ENCODE assay signal across 20 cellular contexts in the genomic region with DNA sequence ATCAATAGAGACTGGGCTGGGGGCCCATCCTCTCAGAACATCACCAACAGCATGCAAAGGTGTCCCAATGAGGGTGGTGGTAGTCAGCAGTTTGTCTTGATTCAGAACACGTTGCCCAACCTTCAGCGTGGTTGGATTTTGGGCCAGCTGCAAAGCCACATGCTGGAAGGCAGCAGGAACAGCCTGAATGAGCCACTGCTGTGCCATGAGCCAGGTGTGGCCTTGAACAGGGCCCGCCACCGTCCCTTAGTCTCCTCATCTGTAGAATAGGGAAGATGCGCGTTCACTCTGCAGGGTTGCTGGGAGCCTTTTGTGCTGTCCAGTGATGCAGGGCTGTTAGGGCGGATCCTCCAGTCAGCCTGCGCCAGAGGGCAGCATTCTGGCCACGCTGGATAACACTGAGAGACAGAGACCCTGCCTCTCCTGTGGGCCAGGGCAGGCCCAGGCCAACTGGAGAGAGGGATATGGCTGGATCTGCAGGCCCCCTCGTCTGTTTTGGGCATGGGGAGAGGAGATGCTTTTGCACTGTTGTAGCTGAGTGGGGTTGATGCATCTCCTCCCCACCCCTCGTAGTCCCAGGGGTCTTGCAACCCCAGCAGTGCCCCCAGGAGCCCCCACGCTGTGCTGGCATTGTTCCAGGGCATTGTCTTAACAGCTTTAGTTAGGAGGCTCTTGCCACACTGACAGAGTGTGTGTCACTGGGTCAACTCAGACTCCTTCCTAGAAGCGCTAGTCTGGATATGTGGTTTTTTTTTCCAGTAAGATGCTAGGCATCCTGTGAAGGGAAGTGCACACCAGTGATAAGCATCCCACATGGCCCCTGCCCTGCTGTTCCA.
DNase-seq lines count a peak whose midpoint lies in the region; TF ChIP-seq lines count a peak whose summit lies in the region.
"Had no signal": no experiment of that assay in that cellular context is flagged by ENCODE, and none has a peak within 500 bp of the region (broad histone marks: within the 10 kb centered on the region; RNA-seq: fewer than 3 reads in every experiment).

No MANE protein-coding gene starts in this region.

- no peaks in the 10 kb centered on the region for H3K27me3 Mint-ChIP-seq in dendritic cell treated with granulocyte-macrophage colony-stimulating factor and Interleukin-4, amounts not matched to agents 40 ng/mL and 50 ng/mL, for 4 days
- H3K27me3 Mint-ChIP-seq: activated CD4-positive, alpha-beta memory T cell treated with anti-CD3 and anti-CD28 coated beads for 36 hours had no signal

- no peaks in the 10 kb centered on the region for H3K9me3 Mint-ChIP-seq in dendritic cell treated with granulocyte-macrophage colony-stimulating factor and Interleukin-4, amounts not matched to agents 40 ng/mL and 50 ng/mL, for 4 days
- H3K9me3 Mint-ChIP-seq: activated CD4-positive, alpha-beta memory T cell treated with anti-CD3 and anti-CD28 coated beads for 36 hours; stimulated activated effector memory CD8-positive, alpha-beta T cell treated with anti-CD3 and anti-CD28 coated beads, Interleukin-12 subunit alpha, Interleukin-12 subunit beta, amount 100 ng/mL, for 72 hours had no signal

- peak overlapping the region; percentile 50 for H3K27ac Mint-ChIP-seq in dendritic cell treated with granulocyte-macrophage colony-stimulating factor and Interleukin-4, amounts not matched to agents 40 ng/mL and 50 ng/mL, for 4 days
- H3K27ac Mint-ChIP-seq: activated CD4-positive, alpha-beta memory T cell treated with anti-CD3 and anti-CD28 coated beads for 36 hours; stimulated activated effector memory CD8-positive, alpha-beta T cell treated with anti-CD3 and anti-CD28 coated beads, Interleukin-12 subunit alpha, Interleukin-12 subunit beta, amount 100 ng/mL, for 72 hours had no signal

- in situ Hi-C loops in GM13976 (cut with MboI; ENCODE audit: low sequenced_read_pairs, unreplicated experiment): no loop called here

- TF ChIP-seq CTCF in GM13976 (IDR thresholded peaks at IDR 0.05; ENCODE audit: borderline replicate concordance, control extremely low read depth, extremely low read depth, insufficient read depth, missing control alignments): no peak

- peaks cover 88% of the 10 kb centered on the region for H3K4me1 Mint-ChIP-seq in dendritic cell treated with granulocyte-macrophage colony-stimulating factor and Interleukin-4, amounts not matched to agents 40 ng/mL and 50 ng/mL, for 4 days (ENCODE audit: low read depth)

- H3K4me3 Mint-ChIP-seq in dendritic cell treated with granulocyte-macrophage colony-stimulating factor and Interleukin-4, amounts not matched to agents 40 ng/mL and 50 ng/mL, for 4 days: no peak overlapping the region
- H3K4me3 Mint-ChIP-seq: activated CD4-positive, alpha-beta memory T cell treated with anti-CD3 and anti-CD28 coated beads for 36 hours; neural crest cell; stimulated activated effector memory CD8-positive, alpha-beta T cell treated with anti-CD3 and anti-CD28 coated beads, Interleukin-12 subunit alpha, Interleukin-12 subunit beta, amount 100 ng/mL, for 72 hours had no signal

- DNase-seq in SIG-M5 treated with dmso at 0.1 percent for 504 hours (lab: John Stamatoyannopoulos, UW; ENCODE audit: unreplicated experiment) (peak; percentile 34), SIG-M5 (lab: John Stamatoyannopoulos, UW) (no peak), NCI-H69 (lab: John Stamatoyannopoulos, UW) (peak; percentile 11), retina (peak; percentile 19), DMS153 treated with DMSO at 0.1 percent for 48 hours (lab: John Stamatoyannopoulos, UW; ENCODE audit: unreplicated experiment) (no peak), GM13976 (ENCODE audit: low spot score) (no peak)
- DNase-seq in stimulated activated naive CD4-positive, alpha-beta T cell (lab: John Stamatoyannopoulos, UW): no peak
- DNase-seq: activated CD4-positive, alpha-beta memory T cell treated with anti-CD3 and anti-CD28 coated beads for 36 hours; activated CD4-positive, CD25-positive, alpha-beta regulatory T cell; activated naive CD4-positive, alpha-beta T cell treated with anti-CD3 and anti-CD28 coated beads, Interleukin-2, amount 50 U/mL, for 16 hours; activated T-cell treated with anti-CD3 and anti-CD28 coated beads, Interleukin-2, amount 50 U/mL, for 1 hour; cerebellar nuclear complex; effector CD8-positive, alpha-beta T cell; NCI-H1436; NCI-H748 treated with DMSO at 0.1 percent for 48 hours; PC-9; testis had no signal

- peaks cover 70% of the 10 kb centered on the region for H3K36me3 Mint-ChIP-seq in dendritic cell treated with granulocyte-macrophage colony-stimulating factor and Interleukin-4, amounts not matched to agents 40 ng/mL and 50 ng/mL, for 4 days (ENCODE audit: low read depth)

- intact Hi-C loops in dendritic cell treated with granulocyte-macrophage colony-stimulating factor and Interleukin-4, amounts not matched to agents 40 ng/mL and 50 ng/mL, for 4 days (cut with micrococcal nuclease): no loop called here

Comparison
In these comparisons a context has a peak if more than half of its experiments do, and no peak if none do; other contexts are left out.
1. DNase-seq: peak in SIG-M5 treated with dmso at 0.1 percent for 504 hours (single experiment), NCI-H69 (single experiment) and retina (single experiment); none in SIG-M5 (single experiment), DMS153 treated with DMSO at 0.1 percent for 48 hours (single experiment), GM13976 (single experiment) and stimulated activated naive CD4-positive, alpha-beta T cell (0 of 6).